ENCODE assay signal across 8 cellular contexts in genomic region chr18:75208836-75209128, GRCh38. TPM values are rescaled to one million over a fixed set of nuclear protein-coding genes. Genes with fewer than 3 reads are reported as not detected.
DNase-seq lines count a peak whose midpoint lies in the region; ATAC-seq and TF ChIP-seq lines count a peak whose summit lies in the region.

No MANE protein-coding gene starts in this region.

- TF ChIP-seq POLR2A in stomach (IDR thresholded peaks at IDR 0.05), result no peak

- peaks cover 5% of the 10 kb centered on the region for H3K9me3 ChIP-seq in iPS-18c (ENCODE audit: control insufficient read depth, insufficient read depth, low read length)
- H3K9me3 ChIP-seq in stomach, result no peaks in the 10 kb centered on the region

- peaks cover 57% of the 10 kb centered on the region for H3K4me1 Mint-ChIP-seq in activated CD4-positive, alpha-beta memory T cell treated with anti-CD3 and anti-CD28 coated beads, Interleukin-2, amount 10 ng/mL, durations not matched to agents 7 days and 5 days

- H3K36me3 ChIP-seq in stomach, result no peaks in the 10 kb centered on the region

- peak overlapping the region; percentile 40 for H3K27ac Mint-ChIP-seq in activated CD4-positive, alpha-beta memory T cell treated with anti-CD3 and anti-CD28 coated beads, Interleukin-2, amount 10 ng/mL, durations not matched to agents 7 days and 5 days

- peaks cover 30% of the 10 kb centered on the region for H3K36me3 Mint-ChIP-seq in activated CD4-positive, alpha-beta memory T cell treated with anti-CD3 and anti-CD28 coated beads, Interleukin-2, amount 10 ng/mL, durations not matched to agents 7 days and 5 days (ENCODE audit: low read depth)

- no peak for TF ChIP-seq CTCF in stomach (IDR thresholded peaks at IDR 0.05)

- peak; percentile 17 for ATAC-seq in HG03064 (IDR thresholded peaks at IDR 0.05; ENCODE audit: low read depth, unreplicated experiment)

- peaks cover 0 to 7% (median 0%) of the 10 kb centered on the region in 3 donors for H3K27me3 ChIP-seq in stomach

- H3K27me3 Mint-ChIP-seq in activated CD4-positive, alpha-beta memory T cell treated with anti-CD3 and anti-CD28 coated beads, Interleukin-2, amount 10 ng/mL, durations not matched to agents 7 days and 5 days, result peaks cover 20% of the 10 kb centered on the region

- H3K4me3 ChIP-seq in iPS-18c (ENCODE audit: insufficient read depth, low read depth, low read length) (peak overlapping the region; percentile 68), stomach (peak overlapping the region; percentile 80 to 97 (median 89))

- CTCF ChIA-PET in activated CD4-positive, alpha-beta memory T cell treated with anti-CD3 and anti-CD28 coated beads, Interleukin-2, amount 10 ng/mL, durations not matched to agents 7 days and 5 days (lab: Charles Lee), result no interaction called here

- 0 to 7% (median 0%) methylated on average over 3 to 34 of the region's 34 CpGs; no CpG with 5 or more reads in 1 of the 5 donors for WGBS in stomach, 5 donors

- DNase-seq in activated T-cell treated with anti-CD3 and anti-CD28 coated beads for 4 hours (peak; percentile 14), stomach (peak; percentile 45), HK-2 (ENCODE audit: unreplicated experiment) (no peak), NCI-H2227 treated with DMSO at 0.1 percent for 48 hours (lab: John Stamatoyannopoulos, UW) (no peak)
- DNase-seq in activated T-cell treated with anti-CD3 and anti-CD28 coated beads, Interleukin-2, amount 50 U/mL, for 1 hour, result no peak
- peak; percentile 42 for DNase-seq in activated CD4-positive, alpha-beta memory T cell treated with anti-CD3 and anti-CD28 coated beads, Interleukin-2, amount 10 ng/mL, durations not matched to agents 7 days and 5 days

- H3K27ac ChIP-seq in stomach, result peak overlapping the region; percentile 96 to 99 (median 98)

- no peak for TF ChIP-seq EP300 in stomach (IDR thresholded peaks at IDR 0.05)

- POLR2A ChIA-PET in activated CD4-positive, alpha-beta memory T cell treated with anti-CD3 and anti-CD28 coated beads, Interleukin-2, amount 10 ng/mL, durations not matched to agents 7 days and 5 days (lab: Charles Lee), result interaction anchor here (0.6 to 3.4 kb wide), 17 partner anchors 9 to 712 kb away, joined by 3 to 31 read pairs (median 7); partner anchors contain the start of genes CNDP2 and ZNF407

- H3K4me3 Mint-ChIP-seq in activated CD4-positive, alpha-beta memory T cell treated with anti-CD3 and anti-CD28 coated beads, Interleukin-2, amount 10 ng/mL, durations not matched to agents 7 days and 5 days, result peak overlapping the region; percentile 94

- H3K4me1 ChIP-seq in stomach, result peaks cover 42 to 65% (median 59%) of the 10 kb centered on the region in 4 donors

- intact Hi-C loops in stomach (cut with DNase I; ENCODE audit: low total_unique reads), result no loop called here

- no peaks in the 10 kb centered on the region for H3K9me3 Mint-ChIP-seq in activated CD4-positive, alpha-beta memory T cell treated with anti-CD3 and anti-CD28 coated beads, Interleukin-2, amount 10 ng/mL, durations not matched to agents 7 days and 5 days

RNA-seq across cellular contexts. Expression of gene PTGR3, which starts 0.2 kb away (rescaled TPM):
- 10 to 100 TPM; 39.8 to 41.4 TPM for total RNA-seq in activated CD4-positive, alpha-beta memory T cell treated with anti-CD3 and anti-CD28 coated beads, Interleukin-2, amount 10 ng/mL, durations not matched to agents 7 days and 5 days
- 10 to 100 TPM; 10.4 to 45.5 (median 19.3) TPM for total RNA-seq in stomach
- polyA plus RNA-seq in stomach, result 10 to 100 TPM in 2 of 3 donors, 1 to 10 TPM in 1; 9.9 to 13.8 (median 10.6) TPM

RNA-seq across cellular contexts. Expression of gene TSHZ1, which starts 1.8 kb away (rescaled TPM):
- 10 to 100 TPM; 18.2 to 19.0 TPM for total RNA-seq in activated CD4-positive, alpha-beta memory T cell treated with anti-CD3 and anti-CD28 coated beads, Interleukin-2, amount 10 ng/mL, durations not matched to agents 7 days and 5 days
- 10 to 100 TPM in 3 of 5 donors, 1 to 10 TPM in 2; 7.0 to 21.0 (median 14.8) TPM for total RNA-seq in stomach
- 1 to 10 TPM; 4.2 to 7.0 (median 5.0) TPM for polyA plus RNA-seq in stomach

Comparison
In these comparisons a context has a peak if more than half of its experiments do, and no peak if none do; other contexts are left out.
1. DNase-seq: peak in activated T-cell treated with anti-CD3 and anti-CD28 coated beads for 4 hours (single experiment), activated CD4-positive, alpha-beta memory T cell treated with anti-CD3 and anti-CD28 coated beads, Interleukin-2, amount 10 ng/mL, durations not matched to agents 7 days and 5 days (single experiment) and stomach (single experiment); none in activated T-cell treated with anti-CD3 and anti-CD28 coated beads, Interleukin-2, amount 50 U/mL, for 1 hour (single experiment), HK-2 (single experiment) and NCI-H2227 treated with DMSO at 0.1 percent for 48 hours (single experiment).